ENCODE assay signal across 8 cellular contexts in genomic region chr17:62093188-62094155, GRCh38. TPM values are rescaled to one million over a fixed set of nuclear protein-coding genes. Genes with fewer than 3 reads are reported as not detected.
DNase-seq lines count a peak whose midpoint lies in the region; ATAC-seq, FAIRE-seq and TF ChIP-seq lines count a peak whose summit lies in the region.

No MANE protein-coding gene starts in this region.

- 0 out of 2 replicates have a peak overlapping the region, but pooled peaks have one; percentile 57 for H2AFZ ChIP-seq in H1 (ENCODE audit: low read length)

- no peak for TF ChIP-seq POLR2A in H1 (IDR thresholded peaks at IDR 0.05; ENCODE audit: control extremely low read depth in 1 of 2, low read depth in 2 of 2, low read length in 2 of 2)
- no peak for TF ChIP-seq POLR2A in body of pancreas (IDR thresholded peaks at IDR 0.05)

- POLR2A ChIA-PET in GM10248 (lab: Yijun Ruan, JAX), result no interaction called here
- POLR2A ChIA-PET in H1 (lab: Charles Lee; ENCODE audit: partially characterized antibody), result interaction anchor here (0.6 to 1.2 kb wide), 3 partner anchors 8 to 524 kb away, joined by 3 to 4 read pairs (median 3); no protein-coding TSS in a partner anchor

- H3K4me1 ChIP-seq in H1 (replicated peaks in 1 of 4; ENCODE audit: control insufficient read depth in 3 of 4, insufficient read depth in 4 of 4, low read length in 3 of 4) (no peaks in the 10 kb centered on the region), body of pancreas (peaks cover 52% of the 10 kb centered on the region), upper lobe of right lung (peaks cover 2% of the 10 kb centered on the region)

- no peak overlapping the region for H4K91ac ChIP-seq in H1 (replicated peaks; ENCODE audit: insufficient read length, low read length)

- no peak overlapping the region for H3K27ac ChIP-seq in H1 (ENCODE audit: low read depth, low read length)
- H3K27ac ChIP-seq in body of pancreas, result peak overlapping the region in 1 of 4 donors; percentile 10
- H3K27ac ChIP-seq in upper lobe of right lung, result no peak overlapping the region

- H3K56ac ChIP-seq in H1 (replicated peaks; ENCODE audit: insufficient read length, low read depth, low read length), result no peak overlapping the region

- H2AK5ac ChIP-seq in H1 (ENCODE audit: low read depth, low read length), result no peak overlapping the region

- H3K9me3 ChIP-seq in H1 (ENCODE audit: insufficient read depth in 2 of 2, low read depth in 1 of 2, low read length in 1 of 2), result no peaks in the 10 kb centered on the region
- H3K9me3 ChIP-seq in body of pancreas, result no peaks in the 10 kb centered on the region
- no peaks in the 10 kb centered on the region for H3K9me3 ChIP-seq in upper lobe of right lung

- peak; percentile 90 for ATAC-seq in GM21423 (IDR thresholded peaks at IDR 0.05; ENCODE audit: unreplicated experiment)
- peak; percentile 97 for ATAC-seq in HG03558 (IDR thresholded peaks at IDR 0.05; ENCODE audit: extremely low read depth, unreplicated experiment)
- no peak for ATAC-seq in body of pancreas
- ATAC-seq in upper lobe of right lung, result no peak

- H3K18ac ChIP-seq in H1 (ENCODE audit: extremely low read depth, low read length), result no peak overlapping the region

- H2BK12ac ChIP-seq in H1 (ENCODE audit: low read depth, low read length), result no peak overlapping the region

- H2BK20ac ChIP-seq in H1 (ENCODE audit: low read length), result no peak overlapping the region

- H2BK120ac ChIP-seq in H1 (replicated peaks; ENCODE audit: low read depth, low read length), result no peak overlapping the region

- no peak overlapping the region for H2BK5ac ChIP-seq in H1 (ENCODE audit: low read depth, low read length)

- H3K9ac ChIP-seq in H1 (replicated peaks in 1 of 4; ENCODE audit: extremely low read depth in 1 of 4, low read depth in 3 of 4, low read length in 3 of 4), result no peak overlapping the region

- CTCF ChIA-PET in GM10248 (lab: Yijun Ruan, JAX), result interaction anchor here (0.9 to 17.6 kb wide), 7 partner anchors 10 to 312 kb away, joined by 3 to 174 read pairs (median 3); partner anchors contain the start of gene MED13
- CTCF ChIA-PET in H1 (lab: Charles Lee; ENCODE audit: partially characterized antibody), result interaction anchor here (0.8 to 1.0 kb wide), 3 partner anchors 16 to 206 kb away, joined by 3 to 7 read pairs (median 4); no protein-coding TSS in a partner anchor

- WGBS in H1 (ENCODE audit: extremely low coverage in 1 of 2, insufficient coverage in 1 of 2, insufficient read length in 1 of 2, insufficient replicate concordance in 2 of 2, low coverage in 1 of 2, low lambda C conversion rate in 2 of 2, missing lambda C conversion rate in 1 of 2), 2 experiments, result 80% methylated on average over 7 of the region's 7 CpGs; no CpG with 5 or more reads in 1 of the 2 experiments
- WGBS in body of pancreas, 2 donors, result 45 to 49% methylated on average over 7 of the region's 7 CpGs

- H4K8ac ChIP-seq in H1 (ENCODE audit: extremely low read depth, insufficient read depth, low read length), result no peak overlapping the region

- TF ChIP-seq RAD21 in H1 (IDR thresholded peaks at IDR 0.05 in 1 of 2, conservative IDR thresholded peaks at IDR 0.05 in 1 of 2; ENCODE audit: low read depth in 2 of 2, low read length in 2 of 2), result no peak

- H3K27me3 ChIP-seq in H1 (replicated peaks in 1 of 4; ENCODE audit: control insufficient read depth in 3 of 4, extremely low read depth in 1 of 4, insufficient read depth in 3 of 4, low read length in 3 of 4) (no peaks in the 10 kb centered on the region), body of pancreas (no peaks in the 10 kb centered on the region), upper lobe of right lung (no peaks in the 10 kb centered on the region), H7 (ENCODE audit: control insufficient read depth, insufficient read depth, low read length) (no peaks in the 10 kb centered on the region)

- H3K14ac ChIP-seq in H1 (ENCODE audit: insufficient read length), result no peak overlapping the region

- H3K23me2 ChIP-seq in H1 (ENCODE audit: low read depth, low read length), result no peaks in the 10 kb centered on the region

- H4K5ac ChIP-seq in H1 (ENCODE audit: insufficient read length, low read depth, low read length), result no peak overlapping the region

- TF ChIP-seq EP300 in H1 (IDR thresholded peaks at IDR 0.05; ENCODE audit: borderline replicate concordance in 1 of 2, low read depth in 2 of 2, low read length in 2 of 2), result no peak

- H3K4me2 ChIP-seq in H1 (ENCODE audit: insufficient read depth in 1 of 2, low read depth in 2 of 2, low read length in 2 of 2), result no peak overlapping the region

- H3K79me1 ChIP-seq in H1 (ENCODE audit: low read depth, low read length), result no peaks in the 10 kb centered on the region

- H3K79me2 ChIP-seq in H1 (ENCODE audit: control insufficient read depth in 1 of 2, insufficient read depth in 2 of 2, low read length in 2 of 2), result no peaks in the 10 kb centered on the region

- DNase-seq in GM10248 (ENCODE audit: extremely low spot score), result peak; percentile 75
- DNase-seq in H1 (ENCODE audit: low read depth in 1 of 2, low spot score in 2 of 2), result no peak
- DNase-seq in body of pancreas, result no peak
- no peak for DNase-seq in upper lobe of right lung
- no peak for DNase-seq in NCI-H146 treated with DMSO at 0.1 percent for 48 hours (lab: John Stamatoyannopoulos, UW; ENCODE audit: unreplicated experiment)
- no peak for DNase-seq in H7

- no peak for TF ChIP-seq CTCF in GM10248 (IDR thresholded peaks at IDR 0.05; ENCODE audit: control extremely low read depth, extremely low read depth, low read depth, missing control alignments)
- TF ChIP-seq CTCF in H1 (IDR thresholded peaks at IDR 0.05; ENCODE audit: control extremely low read depth in 1 of 3, insufficient read depth in 1 of 3, low read depth in 1 of 3, low read length in 3 of 3), result no peak
- TF ChIP-seq CTCF in body of pancreas (IDR thresholded peaks at IDR 0.05), result no peak
- no peak for TF ChIP-seq CTCF in upper lobe of right lung (IDR thresholded peaks at IDR 0.05)

- H4K20me1 ChIP-seq in H1 (replicated peaks in 1 of 2; ENCODE audit: control insufficient read depth in 1 of 2, insufficient read depth in 2 of 2, low read length in 2 of 2), result no peaks in the 10 kb centered on the region

- FAIRE-seq in H1 (lab: Jason Lieb, UNC), result no peak

- H3K4ac ChIP-seq in H1 (replicated peaks; ENCODE audit: insufficient read length, low read depth, low read length), result no peak overlapping the region

- H3K4me3 ChIP-seq in H1 (ENCODE audit: extremely low read depth in 1 of 4, insufficient read depth in 2 of 4, low read depth in 3 of 4, low read length in 4 of 4) (no peak overlapping the region), body of pancreas (no peak overlapping the region), upper lobe of right lung (no peak overlapping the region), H7 (ENCODE audit: insufficient read depth, low read depth, low read length) (no peak overlapping the region)

- H3K36me3 ChIP-seq in H1 (ENCODE audit: control insufficient read depth in 2 of 4, insufficient read depth in 4 of 4, low read length in 3 of 4), result no peaks in the 10 kb centered on the region
- no peaks in the 10 kb centered on the region for H3K36me3 ChIP-seq in body of pancreas (replicated peaks in 1 of 2; ENCODE audit: insufficient read depth in 1 of 2, low read depth in 2 of 2)
- H3K36me3 ChIP-seq in upper lobe of right lung, result no peaks in the 10 kb centered on the region
- no peaks in the 10 kb centered on the region for H3K36me3 ChIP-seq in H7 (replicated peaks; ENCODE audit: control insufficient read depth, insufficient read depth, low read length)

- no peak overlapping the region for H3K23ac ChIP-seq in H1 (ENCODE audit: insufficient read length)

- H2BK15ac ChIP-seq in H1 (ENCODE audit: low read length), result no peak overlapping the region

- intact Hi-C loops in body of pancreas (cut with DNase I) (no loop called here), upper lobe of right lung (cut with DNase I) (no loop called here)

TF ChIP-seq in H1, 55 proteins besides CTCF, POLR2A, EP300 and RAD21 (continues in another document):
- TF ChIP-seq CTBP2 (IDR thresholded peaks at IDR 0.05; ENCODE audit: borderline replicate concordance, insufficient read depth, insufficient read length, low read length) (no peak), RNF2 (IDR thresholded peaks at IDR 0.05; ENCODE audit: borderline replicate concordance, low read depth, low read length, missing control alignments, poor library complexity, severe bottlenecking) (no peak), BCL11A (IDR thresholded peaks at IDR 0.05; ENCODE audit: low read depth in 2 of 2, low read length in 2 of 2) (no peak), RXRA (IDR thresholded peaks at IDR 0.05; ENCODE audit: insufficient read depth, low read depth, low read length) (no peak), BRCA1 (IDR thresholded peaks at IDR 0.05; ENCODE audit: low read depth, low read length) (no peak), GABPA (IDR thresholded peaks at IDR 0.05; ENCODE audit: borderline replicate concordance, insufficient read depth, low read length) (no peak), TCF12 (IDR thresholded peaks at IDR 0.05; ENCODE audit: low read depth, low read length) (no peak), KDM1A (IDR thresholded peaks at IDR 0.05; ENCODE audit: borderline replicate concordance, low read length) (no peak)

RNA-seq across cellular contexts. Expression of gene MED13, which starts 28.4 kb away (rescaled TPM):
- 42.0 and 44.8 TPM in 2 replicates for total RNA-seq in H1 (2021; fragmentation: NEBNext Ultra II Directional; extraction: Animal tissue kit (Norgen Biotek cat#: 25700))
- 8.6 and 11.3 TPM in 2 replicates for polyA plus RNA-seq in H1 (2011; rRNA removed)
- polyA plus RNA-seq in H1 (2011; cell fraction: cytosol; rRNA removed), result 11.0 TPM
- 18.8 TPM for polyA plus RNA-seq in H1 (2011; cell fraction: nucleus; rRNA removed)
- 9.4 to 14.4 TPM (median 12.3 TPM) in 4 replicates for polyA plus RNA-seq in H1 (2012, experiment 1 of 2)
- polyA plus RNA-seq in H1 (2012, experiment 2 of 2), result 0.72 TPM
- 12.3 TPM for polyA plus RNA-seq in H1 (2013, experiment 1 of 2)
- polyA plus RNA-seq in H1 (2013, experiment 2 of 2), result 11.3 TPM
- 155 and 179 TPM in 2 replicates for polyA minus RNA-seq in H1 (2011; rRNA and poly(A)+ RNA removed)
- polyA minus RNA-seq in H1 (2011; cell fraction: cytosol; rRNA and poly(A)+ RNA removed), result 48.3 TPM
- 129 TPM for polyA minus RNA-seq in H1 (2011; cell fraction: nucleus; rRNA and poly(A)+ RNA removed)
- total RNA-seq in body of pancreas (10 to 100 TPM; 37.4 to 41.5 TPM), upper lobe of right lung (65.7 TPM)
- total RNA-seq in H7 (2014; rRNA removed; shearing (Covaris generic)), result 18.7 and 35.1 TPM in 2 replicates

Comparison
In these comparisons a context has a peak if more than half of its experiments do, and no peak if none do; other contexts are left out.
1. ATAC-seq: peak in GM21423 (single experiment) and HG03558 (single experiment); none in body of pancreas (single experiment) and upper lobe of right lung (single experiment).